12 cellular contexts compared by ENCODE assay signal in the genomic region with DNA sequence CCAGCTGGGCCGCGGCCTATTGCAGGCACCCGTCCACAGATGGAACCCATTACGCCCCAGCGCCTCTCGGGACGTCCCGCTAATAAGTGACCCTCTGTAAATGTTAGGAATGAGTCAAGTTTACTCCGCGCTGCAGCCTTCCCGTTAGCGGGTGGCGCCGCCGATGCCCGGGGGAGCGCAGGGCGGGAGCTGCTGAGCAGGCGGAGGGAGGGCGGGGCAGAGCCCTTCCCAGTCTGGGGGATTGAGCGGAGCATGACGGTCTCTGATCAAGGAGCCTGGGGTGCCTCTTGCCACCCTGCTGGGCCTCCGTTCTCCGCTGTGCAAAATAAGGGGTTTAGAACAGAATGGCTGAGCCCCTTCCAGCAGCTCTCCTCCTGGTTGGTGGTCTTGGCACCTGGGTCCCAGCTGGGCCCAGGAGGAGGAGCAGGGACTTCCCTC. TPM values are rescaled to one million over a fixed set of nuclear protein-coding genes. Genes with fewer than 3 reads are reported as not detected.
A peak's percentile ranks its signal among the peaks of the same experiment; 100 is the strongest.
DNase-seq lines count a peak whose midpoint lies in the region; ATAC-seq and TF ChIP-seq lines count a peak whose summit lies in the region.
"Had no signal": no experiment of that assay in that cellular context is flagged by ENCODE, and none has a peak within 500 bp of the region (broad histone marks: within the 10 kb centered on the region; RNA-seq: fewer than 3 reads in every experiment).

No MANE protein-coding gene starts in this region.

- DNase-seq in AG08396 (ENCODE audit: low spot score) (peak; percentile 96), mesendoderm (peak; percentile 49), activated gamma-delta T cell (lab: John Stamatoyannopoulos, UW) (no peak), inferior parietal cortex (ENCODE audit: extremely low spot score) (no peak)
- DNase-seq: GDM1; stimulated activated naive CD4-positive, alpha-beta T cell had no signal

- H3K4me2 ChIP-seq in mesendoderm (ENCODE audit: low read length), result peak overlapping the region; percentile 61

- no peak overlapping the region for H2AK5ac ChIP-seq in mesendoderm (ENCODE audit: low read length)

- H4K8ac ChIP-seq in mesendoderm (ENCODE audit: low read depth, low read length), result no peak overlapping the region

- no peak overlapping the region for H3K9ac ChIP-seq in mesendoderm (ENCODE audit: low read length)

- no peak overlapping the region for H2BK5ac ChIP-seq in mesendoderm (ENCODE audit: low read length)

- peak; percentile 55 for ATAC-seq in esophagus mucosa
- ATAC-seq in GM18498 (IDR thresholded peaks at IDR 0.05; ENCODE audit: unreplicated experiment), result no peak
- ATAC-seq in HG03571 (IDR thresholded peaks at IDR 0.05; ENCODE audit: unreplicated experiment), result no peak
- ATAC-seq: K562 had no signal

- peak overlapping the region; percentile 64 for H3K56ac ChIP-seq in mesendoderm (ENCODE audit: low read length)

- no peaks in the 10 kb centered on the region for H3K79me2 ChIP-seq in mesendoderm (ENCODE audit: control insufficient read depth, insufficient read depth, low read length)

- H2BK15ac ChIP-seq in mesendoderm (replicated peaks; ENCODE audit: low read depth), result no peak overlapping the region

- no peaks in the 10 kb centered on the region for H3K4me1 ChIP-seq in mesendoderm (ENCODE audit: control insufficient read depth, low read depth, low read length)

- no peaks in the 10 kb centered on the region for H3K27me3 ChIP-seq in mesendoderm (ENCODE audit: insufficient read depth, low read length, poor library complexity)

- no peaks in the 10 kb centered on the region for H3K36me3 ChIP-seq in mesendoderm (ENCODE audit: control insufficient read depth, insufficient read depth, low read length)

- WGBS in mesendoderm (ENCODE audit: extremely low coverage, insufficient coverage, low lambda C conversion rate), result no CpG with 5 or more reads among the region's 24 CpGs

- no peak overlapping the region for H2BK120ac ChIP-seq in mesendoderm (ENCODE audit: low read depth, low read length)

- H3K23ac ChIP-seq in mesendoderm (ENCODE audit: low read length), result no peak overlapping the region

- no peak overlapping the region for H3K27ac ChIP-seq in mesendoderm (ENCODE audit: low read depth, low read length)

- peak; percentile 96 for TF ChIP-seq EP300 in Ishikawa (IDR thresholded peaks at IDR 0.05; ENCODE audit: borderline replicate concordance)

- 0 out of 2 replicates have a peak, but pooled peaks have one; percentile 20 for TF ChIP-seq RAD21 in Ishikawa (IDR thresholded peaks at IDR 0.05; ENCODE audit: low read depth)

- no peak overlapping the region for H4K5ac ChIP-seq in mesendoderm (ENCODE audit: low read length)

- no peaks in the 10 kb centered on the region for H3K79me1 ChIP-seq in mesendoderm (ENCODE audit: low read length)

- no peak overlapping the region for H3K4me3 ChIP-seq in mesendoderm (ENCODE audit: low read length)
- H3K4me3 ChIP-seq: K562 had no signal

- no peak overlapping the region for H3K18ac ChIP-seq in mesendoderm (ENCODE audit: low read length)

- no peak overlapping the region for H3K4ac ChIP-seq in mesendoderm (ENCODE audit: low read depth, low read length)

TF ChIP-seq in Ishikawa, 13 proteins besides CTCF, POLR2A, EP300 and RAD21:
- TF ChIP-seq FOXM1 (IDR thresholded peaks at IDR 0.05; ENCODE audit: borderline replicate concordance, low read depth), result peak; percentile 84
- TF ChIP-seq TAF1 (IDR thresholded peaks at IDR 0.05; ENCODE audit: low read depth), result no peak
- TF ChIP-seq EGR1 (IDR thresholded peaks at IDR 0.05), result no peak
- TF ChIP-seq, protein P1, sequence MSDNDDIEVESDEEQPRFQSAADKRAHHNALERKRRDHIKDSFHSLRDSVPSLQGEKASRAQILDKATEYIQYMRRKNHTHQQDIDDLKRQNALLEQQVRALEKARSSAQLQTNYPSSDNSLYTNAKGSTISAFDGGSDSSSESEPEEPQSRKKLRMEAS (IDR thresholded peaks at IDR 0.05), result peak; percentile 22
- TF ChIP-seq CREB1 (IDR thresholded peaks at IDR 0.05; ENCODE audit: low read depth), result no peak
- peak; percentile 73; the same call in 1 of the 2 replicates for TF ChIP-seq ZBTB7A (IDR thresholded peaks at IDR 0.05; ENCODE audit: low read depth)
- TF ChIP-seq TEAD4 (IDR thresholded peaks at IDR 0.05), result peak; percentile 33; the same call in 1 of the 2 replicates
- TF ChIP-seq, protein P2, sequence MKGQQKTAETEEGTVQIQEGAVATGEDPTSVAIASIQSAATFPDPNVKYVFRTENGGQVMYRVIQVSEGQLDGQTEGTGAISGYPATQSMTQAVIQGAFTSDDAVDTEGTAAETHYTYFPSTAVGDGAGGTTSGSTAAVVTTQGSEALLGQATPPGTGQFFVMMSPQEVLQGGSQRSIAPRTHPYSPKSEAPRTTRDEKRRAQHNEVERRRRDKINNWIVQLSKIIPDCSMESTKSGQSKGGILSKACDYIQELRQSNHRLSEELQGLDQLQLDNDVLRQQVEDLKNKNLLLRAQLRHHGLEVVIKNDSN (IDR thresholded peaks at IDR 0.05), result no peak
- TF ChIP-seq TCF12 (IDR thresholded peaks at IDR 0.05; ENCODE audit: low read depth), result peak; percentile 98
- no peak for TF ChIP-seq REST (IDR thresholded peaks at IDR 0.05; ENCODE audit: low read depth)
- 0 out of 2 replicates have a peak, but pooled peaks have one; percentile 17 for TF ChIP-seq YY1 (IDR thresholded peaks at IDR 0.05; ENCODE audit: low read depth)
- TF ChIP-seq NFIC (IDR thresholded peaks at IDR 0.05), result peak; percentile 91
- no peak for TF ChIP-seq CEBPB (IDR thresholded peaks at IDR 0.05)
TF ChIP-seq in Ishikawa: peak in this region for 7.

RNA-seq across cellular contexts. Expression of gene CROCC2, which starts 10.5 kb away (rescaled TPM):
- total RNA-seq in esophagus mucosa, result 0.12 TPM
- polyA plus RNA-seq in mesendoderm (2013, experiment 1 of 2), result not detected
- not detected for polyA plus RNA-seq in mesendoderm (2013, experiment 2 of 2)
- total RNA-seq: K562, lung microvascular endothelial cell had no signal
- polyA plus RNA-seq: K562 had no signal

RNA-seq across cellular contexts. Expression of gene MAB21L4, which starts 20.6 kb away (rescaled TPM):
- total RNA-seq in esophagus mucosa, result 148 TPM
- polyA plus RNA-seq in mesendoderm (2013, experiment 1 of 2), result 1.7 TPM
- polyA plus RNA-seq in mesendoderm (2013, experiment 2 of 2), result 2.0 TPM
- total RNA-seq: K562, lung microvascular endothelial cell had no signal

RNA-seq across cellular contexts. Expression of gene AGXT, which starts 48.0 kb away (rescaled TPM):
- not detected for total RNA-seq in esophagus mucosa
- not detected for polyA plus RNA-seq in mesendoderm (2013, experiment 1 of 2)
- polyA plus RNA-seq in mesendoderm (2013, experiment 2 of 2), result not detected
- total RNA-seq: lung microvascular endothelial cell had no signal
- polyA plus RNA-seq: K562 had no signal

Comparison
In these comparisons a context has a peak if more than half of its experiments do, and no peak if none do; other contexts are left out.
1. DNase-seq: peak in AG08396 (single experiment) and mesendoderm (single experiment); none in activated gamma-delta T cell (single experiment) and inferior parietal cortex (single experiment).